ENCODE assay signal across 7 cellular contexts in the genomic region with DNA sequence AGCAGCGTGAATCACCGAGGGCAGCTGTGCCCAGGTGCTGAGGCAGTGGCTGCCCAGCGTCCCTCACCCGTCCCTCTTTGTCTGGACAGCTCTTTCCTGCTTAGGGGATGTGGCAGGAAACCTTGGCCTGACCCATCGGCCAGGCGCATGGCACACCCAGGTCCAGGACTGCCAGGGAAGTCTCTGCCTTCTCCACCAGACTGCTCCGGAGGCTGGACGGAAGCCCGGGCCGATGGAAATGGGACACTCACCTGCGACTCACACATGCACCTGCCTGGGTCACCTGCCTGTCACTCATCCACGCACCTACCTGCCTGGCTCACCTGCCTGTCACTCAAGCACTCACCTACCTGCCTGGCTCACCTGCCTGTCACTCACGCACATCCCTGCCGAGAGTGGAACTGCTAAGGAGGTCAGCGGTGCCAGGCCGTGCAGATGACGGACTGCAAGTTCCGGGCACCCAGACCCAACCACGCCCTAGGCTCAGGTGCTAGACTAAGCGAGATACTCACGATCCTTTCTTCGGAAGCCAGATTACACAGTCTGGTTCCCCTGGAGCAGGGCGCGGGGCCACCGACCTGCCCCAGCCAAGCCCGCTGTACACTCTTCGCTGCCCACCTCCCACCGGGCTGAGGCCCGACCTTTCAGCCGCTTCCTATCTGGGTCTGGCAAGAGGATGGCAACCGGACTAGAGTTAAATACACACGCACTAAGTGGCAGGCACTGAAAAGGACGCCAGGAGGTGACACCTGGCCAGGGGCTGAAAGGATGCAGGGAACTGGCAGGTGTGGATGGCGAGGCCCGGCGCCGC. TPM values are rescaled to one million over a fixed set of nuclear protein-coding genes. Genes with fewer than 3 reads are reported as not detected.
A peak's percentile ranks its signal among the peaks of the same experiment; 100 is the strongest.
DNase-seq lines count a peak whose midpoint lies in the region; ATAC-seq and TF ChIP-seq lines count a peak whose summit lies in the region.

No MANE protein-coding gene starts in this region.

- no peak for ATAC-seq in GM18502 (IDR thresholded peaks at IDR 0.05; ENCODE audit: poor library complexity, unreplicated experiment)
- ATAC-seq in GM19455 (IDR thresholded peaks at IDR 0.05; ENCODE audit: unreplicated experiment), result no peak

- WGBS in endodermal cell (ENCODE audit: insufficient coverage in 1 of 2, insufficient read length in 1 of 2), 2 experiments, result 60 to 62% methylated on average over 35 to 37 of the region's 37 CpGs

- TF ChIP-seq CTCF in OCI-LY3 (IDR thresholded peaks at IDR 0.05; ENCODE audit: low read depth, low read length), result no peak
- peak; percentile 32 for TF ChIP-seq CTCF in endodermal cell (conservative IDR thresholded peaks at IDR 0.05)
- no peak for TF ChIP-seq CTCF in neutrophil (IDR thresholded peaks at IDR 0.05)

- H3K9ac ChIP-seq in OCI-LY3 (ENCODE audit: low read length) (peak overlapping the region; percentile 85), endodermal cell (ENCODE audit: extremely low read depth, low read length, poor library complexity, severe bottlenecking) (peak overlapping the region; percentile 92)

- H3K27me3 ChIP-seq in HAP-1 (ENCODE audit: low read depth) (no peaks in the 10 kb centered on the region), OCI-LY3 (ENCODE audit: low read depth, low read length) (no peaks in the 10 kb centered on the region), endodermal cell (ENCODE audit: control insufficient read depth, insufficient read depth, low read length, poor library complexity, severe bottlenecking) (no peaks in the 10 kb centered on the region), neutrophil (no peaks in the 10 kb centered on the region)

- H3K36me3 ChIP-seq in HAP-1 (replicated peaks) (peaks cover 26% of the 10 kb centered on the region), OCI-LY3 (replicated peaks; ENCODE audit: low read depth, low read length) (peaks cover 16% of the 10 kb centered on the region), endodermal cell (ENCODE audit: control insufficient read depth, insufficient read depth, low read length) (peaks cover 12% of the 10 kb centered on the region), neutrophil (peaks cover 28% of the 10 kb centered on the region)

- peak overlapping the region; percentile 86 for H3K4me3 Mint-ChIP-seq in endodermal cell

- H3K9me3 ChIP-seq in HAP-1 (peaks cover 14% of the 10 kb centered on the region; the same call in 1 of the 2 replicates), OCI-LY3 (ENCODE audit: insufficient read depth, low read length) (no peaks in the 10 kb centered on the region), endodermal cell (ENCODE audit: control insufficient read depth, low read length) (no peaks in the 10 kb centered on the region), neutrophil (no peaks in the 10 kb centered on the region)

- peaks cover 17% of the 10 kb centered on the region for H3K4me1 ChIP-seq in HAP-1
- peaks cover 19% of the 10 kb centered on the region for H3K4me1 ChIP-seq in OCI-LY3 (ENCODE audit: low read length)
- H3K4me1 ChIP-seq in endodermal cell (ENCODE audit: control insufficient read depth, insufficient read depth, low read length), result peaks cover 5% of the 10 kb centered on the region
- H3K4me1 ChIP-seq in neutrophil (ENCODE audit: control insufficient read depth in 1 of 2, insufficient read depth in 1 of 2, low read depth in 1 of 2, low read length in 1 of 2), result peaks cover 29% of the 10 kb centered on the region in 2 experiments

- H3K27me3 Mint-ChIP-seq in endodermal cell (ENCODE audit: insufficient read depth), result peaks cover 3% of the 10 kb centered on the region

- H2AFZ ChIP-seq in OCI-LY3 (ENCODE audit: low read depth, low read length), result no peak overlapping the region

- peaks cover 33% of the 10 kb centered on the region for H4K20me1 ChIP-seq in OCI-LY3 (ENCODE audit: insufficient read depth, low read length)

- H3K9me3 Mint-ChIP-seq in endodermal cell, result no peaks in the 10 kb centered on the region

- DNase-seq in HAP-1 (ENCODE audit: low spot score in 2 of 2), result no peak
- DNase-seq in endodermal cell, result no peak
- no peak for DNase-seq in cerebellum (ENCODE audit: low spot score)

- H3K27ac Mint-ChIP-seq in endodermal cell, result peak overlapping the region; percentile 87

- H3K36me3 Mint-ChIP-seq in endodermal cell (ENCODE audit: low read depth), result peaks cover 35% of the 10 kb centered on the region

- in situ Hi-C loops in HAP-1 (cut with MboI; ENCODE audit: low sequenced_read_pairs), result no loop called here

- H3K27ac ChIP-seq in OCI-LY3 (ENCODE audit: low read length), result peak overlapping the region; percentile 17; the same call in 1 of the 2 replicates
- no peak overlapping the region for H3K27ac ChIP-seq in endodermal cell (ENCODE audit: low read depth, low read length)
- peak overlapping the region; percentile 84 for H3K27ac ChIP-seq in neutrophil

- H3K4me3 ChIP-seq in HAP-1 (peak overlapping the region; percentile 81), OCI-LY3 (ENCODE audit: low read length) (peak overlapping the region; percentile 98), endodermal cell (ENCODE audit: low read length) (peak overlapping the region; percentile 88), neutrophil (ENCODE audit: low read depth in 1 of 2, low read length in 1 of 2) (peak overlapping the region; percentile 86 to 94)

- H3K4me2 ChIP-seq in OCI-LY3 (ENCODE audit: low read length), result peak overlapping the region; percentile 98

- peaks cover 19% of the 10 kb centered on the region for H3K4me1 Mint-ChIP-seq in endodermal cell

- H3K79me2 ChIP-seq in OCI-LY3 (ENCODE audit: low read length), result peaks cover 61% of the 10 kb centered on the region

RNA-seq across cellular contexts. Expression of a gene that starts 1.1 kb away (rescaled TPM):
- total RNA-seq in endodermal cell, result 10 to 100 TPM; 69.9 to 72.7 TPM
- polyA plus RNA-seq in endodermal cell (2013, experiment 1 of 2), result 66.7 TPM
- polyA plus RNA-seq in endodermal cell (2013, experiment 2 of 2), result 61.0 TPM
- total RNA-seq in cerebellum, result 32.1 TPM

RNA-seq across cellular contexts. Expression of a gene that starts 7.7 kb away (rescaled TPM):
- total RNA-seq in endodermal cell (1 to 10 TPM; 5.4 TPM), cerebellum (4.4 TPM)
- 6.1 TPM for polyA plus RNA-seq in endodermal cell (2013, experiment 1 of 2)
- 5.5 TPM for polyA plus RNA-seq in endodermal cell (2013, experiment 2 of 2)

RNA-seq across cellular contexts. Expression of a gene that starts 26.0 kb away (rescaled TPM):
- total RNA-seq in endodermal cell (10 to 100 TPM in 1 of 2 donors, 1 to 10 TPM in 1; 8.1 to 13.5 TPM), cerebellum (0.45 TPM)
- 3.2 TPM for polyA plus RNA-seq in endodermal cell (2013, experiment 1 of 2)
- 3.5 TPM for polyA plus RNA-seq in endodermal cell (2013, experiment 2 of 2)

RNA-seq across cellular contexts. Expression of a gene that starts 35.2 kb away (rescaled TPM):
- 10 to 100 TPM; 36.8 to 43.5 TPM for total RNA-seq in endodermal cell
- polyA plus RNA-seq in endodermal cell (2013, experiment 1 of 2), result 82.9 TPM
- 63.3 TPM for polyA plus RNA-seq in endodermal cell (2013, experiment 2 of 2)
- total RNA-seq in cerebellum, result 83.3 TPM

RNA-seq across cellular contexts. Expression of a gene that starts 35.9 kb away (rescaled TPM):
- total RNA-seq in endodermal cell (10 to 100 TPM; 21.7 to 23.8 TPM), cerebellum (10.5 TPM)
- polyA plus RNA-seq in endodermal cell (2013, experiment 1 of 2), result 18.6 TPM
- polyA plus RNA-seq in endodermal cell (2013, experiment 2 of 2), result 18.3 TPM
